ENCODE assay signal across 25 cellular contexts in the genomic region with DNA sequence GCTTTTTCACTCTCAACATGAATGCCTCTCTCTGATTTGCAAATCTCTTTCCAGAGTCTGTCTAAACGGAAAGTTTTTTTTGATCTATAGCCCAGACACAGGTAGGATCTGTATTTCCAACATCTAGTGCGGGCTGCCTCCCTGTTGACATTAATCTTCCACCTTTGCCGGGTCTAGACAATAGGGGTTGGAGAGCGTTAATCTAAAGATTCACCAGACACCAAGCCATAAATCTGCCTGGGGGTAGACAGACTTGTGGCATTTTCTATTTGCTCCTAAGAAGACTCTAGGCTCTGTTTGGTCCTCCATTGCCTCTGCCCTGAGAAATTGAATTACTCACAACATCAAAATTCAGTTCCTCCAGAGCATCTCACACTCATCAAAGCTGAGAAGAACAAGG.
"Had no signal": no experiment of that assay in that cellular context is flagged by ENCODE, and none has a peak within 500 bp of the region (broad histone marks: within the 10 kb centered on the region; RNA-seq: fewer than 3 reads in every experiment).

No MANE protein-coding gene starts in this region.

- H3K27ac ChIP-seq: colonic mucosa, epithelial cell of prostate, esophagus squamous epithelium, gastrocnemius medialis, heart right ventricle, left lung, lower lobe of right lung had no signal

- H3K4me1 ChIP-seq: colonic mucosa, esophagus squamous epithelium, gastrocnemius medialis, left lung, lower lobe of right lung had no signal

- H3K9me3 ChIP-seq: colonic mucosa, gastrocnemius medialis, lower lobe of right lung had no signal

- H3K27me3 ChIP-seq: colonic mucosa, esophagus squamous epithelium, gastrocnemius medialis, heart right ventricle, left lung had no signal

- DNase-seq: colonic mucosa; cortex of kidney; effector CD8-positive, alpha-beta T cell; effector memory CD8-positive, alpha-beta T cell; endodermal cell; erythroblast; esophagus squamous epithelium; foreskin fibroblast; foreskin melanocyte; gastrocnemius medialis; glutamatergic neuron; head of caudate nucleus; heart right ventricle; hippocampal formation; kidney; kidney glomerular epithelial cell; left colon; left lung; left ventricle myocardium superior; lower lobe of right lung; mesenchymal stem cell; midbrain had no signal

- H3K4me1 Mint-ChIP-seq: endodermal cell had no signal

- H3K27me3 Mint-ChIP-seq: dendritic cell treated with granulocyte-macrophage colony-stimulating factor and Interleukin-4, amounts not matched to agents 40 ng/mL and 50 ng/mL, for 4 days; effector memory CD8-positive, alpha-beta T cell had no signal

- H3K4me3 ChIP-seq: colonic mucosa, esophagus squamous epithelium, gastrocnemius medialis, heart right ventricle, left lung, lower lobe of right lung had no signal

- H3K4me3 Mint-ChIP-seq: dendritic cell treated with granulocyte-macrophage colony-stimulating factor and Interleukin-4, amounts not matched to agents 40 ng/mL and 50 ng/mL, for 4 days; effector memory CD8-positive, alpha-beta T cell; endodermal cell had no signal

- ATAC-seq: effector memory CD8-positive, alpha-beta T cell; esophagus mucosa; gastrocnemius medialis; heart right ventricle; left colon; left lung; left ventricle myocardium superior; lower lobe of right lung had no signal

- H3K36me3 ChIP-seq: colonic mucosa, esophagus squamous epithelium, gastrocnemius medialis, heart right ventricle, left lung, lower lobe of right lung had no signal

- H3K27ac Mint-ChIP-seq: dendritic cell treated with granulocyte-macrophage colony-stimulating factor and Interleukin-4, amounts not matched to agents 40 ng/mL and 50 ng/mL, for 4 days; effector memory CD8-positive, alpha-beta T cell; endodermal cell had no signal
